ENCODE assay signal across 10 cellular contexts in the genomic region with DNA sequence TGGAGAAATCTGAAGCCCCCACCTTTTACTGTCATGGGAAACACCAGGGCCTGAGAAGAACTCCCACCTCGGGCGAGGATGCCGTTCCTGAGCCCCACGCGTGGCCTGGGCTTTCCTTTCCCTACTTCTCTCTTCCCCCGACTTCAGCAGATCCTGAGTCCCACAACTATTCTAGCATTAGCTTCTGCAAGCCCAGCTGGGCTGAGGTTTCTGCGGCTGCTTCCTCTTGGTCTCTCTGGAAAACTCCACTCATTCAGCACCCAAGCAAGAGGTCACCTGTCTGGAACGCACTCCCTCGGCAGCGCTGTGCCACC. TPM values are rescaled to one million over a fixed set of nuclear protein-coding genes. Genes with fewer than 3 reads are reported as not detected.
DNase-seq lines count a peak whose midpoint lies in the region; TF ChIP-seq lines count a peak whose summit lies in the region.
"Had no signal": no experiment of that assay in that cellular context is flagged by ENCODE, and none has a peak within 500 bp of the region (broad histone marks: within the 10 kb centered on the region; RNA-seq: fewer than 3 reads in every experiment).

No MANE protein-coding gene starts in this region.

- no peak for TF ChIP-seq POLR2A in esophagus squamous epithelium (IDR thresholded peaks at IDR 0.05)

- H3K36me3 ChIP-seq in A673 (ENCODE audit: insufficient read depth, low read length, poor library complexity, severe bottlenecking) (no peaks in the 10 kb centered on the region), NT2/D1 (ENCODE audit: insufficient read depth, insufficient read length, low read length) (peaks cover 41% of the 10 kb centered on the region), esophagus squamous epithelium (no peaks in the 10 kb centered on the region), neural progenitor cell (no peaks in the 10 kb centered on the region), Karpas-422 (ENCODE audit: insufficient read depth, low read length) (no peaks in the 10 kb centered on the region)

- H3K27me3 Mint-ChIP-seq in neural progenitor cell (ENCODE audit: insufficient read depth, low read depth), result peaks cover 8% of the 10 kb centered on the region

- BruUV-seq in A673 (replicated peaks; lab: Mats Ljungman, UMichigan), result no TSS peak

- WGBS in esophagus squamous epithelium, 2 donors, result 25 to 32% methylated on average over 9 to 10 of the region's 10 CpGs

- H3K9ac ChIP-seq in NT2/D1 (ENCODE audit: insufficient read length, low read depth) (peak overlapping the region; percentile 81), neural progenitor cell (no peak overlapping the region), Karpas-422 (ENCODE audit: low read length) (no peak overlapping the region)

- H3K36me3 Mint-ChIP-seq in neural progenitor cell, result peaks cover 11% of the 10 kb centered on the region
- H3K36me3 Mint-ChIP-seq: activated naive CD8-positive, alpha-beta T cell had no signal

- no peaks in the 10 kb centered on the region for H3K9me3 ChIP-seq in A673 (ENCODE audit: low read depth, low read length, poor library complexity, severe bottlenecking)
- no peaks in the 10 kb centered on the region; the same call in 1 of the 2 replicates for H3K9me3 ChIP-seq in NT2/D1 (ENCODE audit: insufficient read depth, low read length)
- H3K9me3 ChIP-seq in esophagus squamous epithelium, result no peaks in the 10 kb centered on the region
- H3K9me3 ChIP-seq in neural progenitor cell (ENCODE audit: low read depth), result no peaks in the 10 kb centered on the region
- H3K9me3 ChIP-seq in Karpas-422 (ENCODE audit: low read length), result no peaks in the 10 kb centered on the region; the same call in 1 of the 2 replicates

- CTCF ChIA-PET in A673 (lab: Charles Lee), result no interaction called here

- H3K27ac ChIP-seq in A673 (ENCODE audit: low read depth, low read length, poor library complexity, severe bottlenecking) (no peak overlapping the region), esophagus squamous epithelium (peak overlapping the region in 2 of 4 donors; percentile 92), neural progenitor cell (no peak overlapping the region), Karpas-422 (ENCODE audit: low read length) (no peak overlapping the region)

- H3K27ac Mint-ChIP-seq in neural progenitor cell, result no peak overlapping the region
- H3K27ac Mint-ChIP-seq: activated naive CD8-positive, alpha-beta T cell had no signal

- peak overlapping the region; percentile 54 for H3K4me3 ChIP-seq in A673 (ENCODE audit: low read depth, low read length, poor library complexity, severe bottlenecking)
- peak overlapping the region; percentile 56 for H3K4me3 ChIP-seq in NT2/D1 (ENCODE audit: insufficient read length, low read depth)
- H3K4me3 ChIP-seq in esophagus squamous epithelium, result peak overlapping the region; percentile 92 to 96 (median 92)
- H3K4me3 ChIP-seq in neural progenitor cell, result peak overlapping the region; percentile 97
- H3K4me3 ChIP-seq in Karpas-422 (ENCODE audit: low read length), result no peak overlapping the region

- peaks cover 5% of the 10 kb centered on the region for H3K9me3 Mint-ChIP-seq in neural progenitor cell

- H2AFZ ChIP-seq in neural progenitor cell (replicated peaks) (peak overlapping the region; percentile 95), Karpas-422 (ENCODE audit: low read length) (no peak overlapping the region)

- POLR2A ChIA-PET in A673 (lab: Charles Lee; ENCODE audit: low non-redundant PET), result no interaction called here

- TF ChIP-seq CTCF in A673 (conservative IDR thresholded peaks at IDR 0.05; ENCODE audit: low read depth, low read length) (no peak), esophagus squamous epithelium (IDR thresholded peaks at IDR 0.05) (no peak), neural progenitor cell (IDR thresholded peaks at IDR 0.05) (no peak)

- H3K9me2 ChIP-seq in Karpas-422 (replicated peaks; ENCODE audit: insufficient read depth, low read length), result no peaks in the 10 kb centered on the region

- peaks cover 13% of the 10 kb centered on the region for H3K4me1 ChIP-seq in A673 (ENCODE audit: insufficient read depth, low read length, poor library complexity, severe bottlenecking)
- peaks cover 5% of the 10 kb centered on the region for H3K4me1 ChIP-seq in NT2/D1 (ENCODE audit: insufficient read depth, insufficient read length)
- peaks cover 8 to 48% (median 18%) of the 10 kb centered on the region in 3 donors for H3K4me1 ChIP-seq in esophagus squamous epithelium
- no peaks in the 10 kb centered on the region for H3K4me1 ChIP-seq in neural progenitor cell
- H3K4me1 ChIP-seq in Karpas-422 (ENCODE audit: low read length), result no peaks in the 10 kb centered on the region

- H4K20me1 ChIP-seq in neural progenitor cell (ENCODE audit: low read depth), result peaks cover 34% of the 10 kb centered on the region
- no peaks in the 10 kb centered on the region for H4K20me1 ChIP-seq in Karpas-422 (ENCODE audit: insufficient read depth, low read depth, low read length)

- no peaks in the 10 kb centered on the region for H3F3A ChIP-seq in neural progenitor cell (ENCODE audit: low read depth)

- H3K4me2 ChIP-seq in neural progenitor cell (peak overlapping the region; percentile 89), Karpas-422 (ENCODE audit: low read depth, low read length, poor library complexity, severe bottlenecking) (no peak overlapping the region)

- DNase-seq in A673 (ENCODE audit: low spot score) (no peak), NT2/D1 (ENCODE audit: low read depth, low spot score) (no peak), esophagus squamous epithelium (lab: John Stamatoyannopoulos, UW) (no peak), neural progenitor cell (ENCODE audit: low spot score) (no peak), GDM1 (lab: John Stamatoyannopoulos, UW) (no peak), Karpas-422 (no peak), AG08396 (ENCODE audit: low spot score) (no peak), COR-L47 (lab: John Stamatoyannopoulos, UW) (no peak)
- DNase-seq: NCI-H1436 treated with DMSO at 0.1 percent for 48 hours had no signal

- H3K27me3 ChIP-seq in A673 (replicated peaks; ENCODE audit: insufficient read depth, low read depth, low read length, poor library complexity) (no peaks in the 10 kb centered on the region), NT2/D1 (ENCODE audit: insufficient read depth, insufficient read length) (no peaks in the 10 kb centered on the region), esophagus squamous epithelium (no peaks in the 10 kb centered on the region), neural progenitor cell (no peaks in the 10 kb centered on the region), Karpas-422 (ENCODE audit: low read length) (no peaks in the 10 kb centered on the region)

- intact Hi-C loops in A673 (cut with micrococcal nuclease; ENCODE audit: unreplicated experiment), result no loop called here
- intact Hi-C loops in esophagus squamous epithelium (cut with DNase I), result loop anchor here (10.0 kb wide), 1 partner anchor 130 kb away; no protein-coding TSS in a partner anchor

- H3K79me2 ChIP-seq in neural progenitor cell (ENCODE audit: low read depth) (peaks cover 45% of the 10 kb centered on the region), Karpas-422 (ENCODE audit: low read length) (no peaks in the 10 kb centered on the region)

- H3K4me3 Mint-ChIP-seq in neural progenitor cell, result peak overlapping the region; percentile 83
- H3K4me3 Mint-ChIP-seq: activated naive CD8-positive, alpha-beta T cell had no signal

- H3K4me1 Mint-ChIP-seq in neural progenitor cell, result peaks cover 19% of the 10 kb centered on the region

RNA-seq across cellular contexts. Expression of gene DOCK1, which starts 0.8 kb away (rescaled TPM):
- total RNA-seq in A673 (2021) (30.7 and 37.3 TPM in 2 replicates), esophagus squamous epithelium (10 to 100 TPM; 31.8 to 83.4 (median 49.8) TPM), neural progenitor cell (ENCODE audit: low replicate concordance) (67.0 and 72.6 TPM in 2 replicates)
- total RNA-seq in Karpas-422 (2014; rRNA removed; shearing (Covaris generic); ENCODE audit: low replicate concordance), result not detected in 2 replicates

Comparison
In these comparisons a context has a peak if more than half of its experiments do, and no peak if none do; other contexts are left out.
1. RNA of gene DOCK1, which starts 0.8 kb away (total RNA-seq): 67.0 to 72.6 TPM in neural progenitor cell, 31.8 to 83.4 TPM in esophagus squamous epithelium and 30.7 to 37.3 TPM in A673; not detected in Karpas-422; every median in the first group is over 10 times any median in the second.